In the genomic region with DNA sequence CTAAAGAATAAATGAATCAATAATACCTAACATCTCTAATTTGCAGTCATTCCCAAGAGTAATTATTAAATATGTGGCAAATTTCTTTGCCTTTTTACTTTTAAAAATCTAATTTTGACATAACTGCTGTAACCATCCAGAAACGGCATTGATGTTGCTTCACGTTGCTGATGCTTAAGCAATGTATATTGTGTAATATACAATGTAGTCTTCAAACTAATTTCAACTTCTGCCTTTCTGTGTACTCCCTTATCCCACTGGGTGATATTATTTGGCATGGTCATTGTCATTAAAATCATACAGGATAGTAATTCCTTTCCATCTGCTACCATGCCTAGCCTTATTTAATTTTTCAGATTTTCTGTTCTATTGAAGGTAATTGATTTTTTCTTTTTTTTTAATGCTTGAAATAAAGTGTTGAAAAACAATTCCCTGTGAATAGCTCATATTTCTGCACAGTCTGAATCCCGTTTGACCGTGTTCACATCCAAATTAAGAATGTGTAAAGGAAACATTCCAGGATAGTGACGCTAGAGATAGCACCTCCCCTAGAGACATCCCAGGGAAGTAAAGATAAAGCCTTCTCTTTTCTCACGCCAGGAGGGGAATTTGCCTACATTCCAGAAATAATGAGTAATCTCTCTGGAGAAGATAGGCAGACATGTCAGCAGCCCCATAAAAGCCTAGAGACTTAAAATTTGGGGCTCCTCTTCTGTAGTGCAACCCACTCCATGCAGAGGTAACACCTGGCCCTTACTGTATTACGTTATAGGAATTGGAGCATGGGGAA, we compare ENCODE assay signal across 8 cellular contexts. TPM values are rescaled to one million over a fixed set of nuclear protein-coding genes. Genes with fewer than 3 reads are reported as not detected.
A peak's percentile ranks its signal among the peaks of the same experiment; 100 is the strongest.
DNase-seq lines count a peak whose midpoint lies in the region; ATAC-seq and TF ChIP-seq lines count a peak whose summit lies in the region.

No MANE protein-coding gene starts in this region.

- H2AFZ ChIP-seq in GM23248 (no peak overlapping the region), osteoblast (ENCODE audit: low read length) (no peak overlapping the region)

- in situ Hi-C loops in GM23248 (cut with MboI): no loop called here

- H3K4me2 ChIP-seq in GM23248 (ENCODE audit: unreplicated experiment): peak overlapping the region; percentile 68
- peak overlapping the region; percentile 50 for H3K4me2 ChIP-seq in osteoblast (ENCODE audit: insufficient read depth, low read length)

- ATAC-seq in GM21717 (IDR thresholded peaks at IDR 0.05; ENCODE audit: unreplicated experiment): no peak

- H4K20me1 ChIP-seq in GM23248 (ENCODE audit: insufficient read depth) (no peaks in the 10 kb centered on the region), osteoblast (ENCODE audit: insufficient read depth, low read length) (no peaks in the 10 kb centered on the region)

- H3K9me3 ChIP-seq in GM23248 (ENCODE audit: low read depth) (no peaks in the 10 kb centered on the region), osteoblast (ENCODE audit: low read depth, low read length) (no peaks in the 10 kb centered on the region)

- DNase-seq in GM23248 (peak; percentile 92), SIG-M5 (lab: John Stamatoyannopoulos, UW) (peak; percentile 12), fibroblast of the aortic adventitia (ENCODE audit: low read depth) (peak; percentile 98), osteoblast (ENCODE audit: insufficient read length, low spot score, missing footprints) (peak; percentile 80), NCI-H146 (lab: John Stamatoyannopoulos, UW) (no peak)
- DNase-seq in activated CD8-positive, alpha-beta memory T cell treated with anti-CD3 and anti-CD28 coated beads, Interleukin-2, amount 50 U/mL, for 48 hours: no peak
- DNase-seq in activated effector memory CD4-positive, alpha-beta T cell treated with anti-CD3 and anti-CD28 coated beads, Interleukin-2, amount 50 U/mL, for 16 hours: no peak

- H3K4me1 ChIP-seq in GM23248 (ENCODE audit: insufficient read depth) (peaks cover 61% of the 10 kb centered on the region), osteoblast (ENCODE audit: insufficient read depth, low read length) (peaks cover 54% of the 10 kb centered on the region)

- H3K36me3 ChIP-seq in GM23248 (ENCODE audit: low read depth): peaks cover 20% of the 10 kb centered on the region
- H3K36me3 ChIP-seq in osteoblast (ENCODE audit: insufficient read depth, low read length): peaks cover 34% of the 10 kb centered on the region

- no peaks in the 10 kb centered on the region; the same call in 1 of the 2 replicates for H3K9me2 ChIP-seq in GM23248 (ENCODE audit: insufficient read depth)

- peak overlapping the region; percentile 13 for H3K4me3 ChIP-seq in GM23248
- H3K4me3 ChIP-seq in fibroblast of the aortic adventitia (ENCODE audit: low read depth, low read length): no peak overlapping the region
- no peak overlapping the region for H3K4me3 ChIP-seq in osteoblast (ENCODE audit: insufficient read depth, low read length)

- peak overlapping the region; percentile 85 for H3K27ac ChIP-seq in GM23248
- peak overlapping the region; percentile 98 for H3K27ac ChIP-seq in osteoblast (ENCODE audit: low read depth, low read length)

- peak overlapping the region; percentile 52 for H3K9ac ChIP-seq in GM23248

- H3K27me3 ChIP-seq in GM23248 (replicated peaks; ENCODE audit: insufficient read depth) (no peaks in the 10 kb centered on the region), osteoblast (ENCODE audit: insufficient read depth, low read length) (no peaks in the 10 kb centered on the region)

- TF ChIP-seq CTCF in fibroblast of the aortic adventitia (IDR thresholded peaks at IDR 0.05; ENCODE audit: insufficient read depth, low read length) (no peak), osteoblast (IDR thresholded peaks at IDR 0.05; ENCODE audit: extremely low read depth, low read depth, low read length) (no peak)

- H3F3A ChIP-seq in GM23248 (ENCODE audit: insufficient read depth): peaks cover 68% of the 10 kb centered on the region

- peaks cover 16% of the 10 kb centered on the region for H3K79me2 ChIP-seq in GM23248 (ENCODE audit: insufficient read depth)
- peaks cover 10% of the 10 kb centered on the region for H3K79me2 ChIP-seq in osteoblast (ENCODE audit: insufficient read depth, low read length)

- 24 to 27% methylated on average over 7 of the region's 7 CpGs for WGBS in GM23248 (ENCODE audit: low coverage in 1 of 2, low lambda C conversion rate in 2 of 2, missing lambda C conversion rate in 2 of 2), 2 experiments

RNA-seq across cellular contexts. Expression of a gene that starts 8.6 kb away (rescaled TPM):
- total RNA-seq in GM23248 (2014; rRNA removed; shearing (Covaris generic)): 32.9 and 33.2 TPM in 2 replicates
- polyA plus RNA-seq in GM23248 (2016; fragmentation: Nextera tagmentation; extraction: Ambion mirVana): 70.6 and 74.6 TPM in 2 replicates
- total RNA-seq in fibroblast of the aortic adventitia (ENCODE audit: low replicate concordance) (30.4 and 35.3 TPM in 2 replicates), osteoblast (22.7 and 31.8 TPM in 2 replicates)

RNA-seq across cellular contexts. Expression of a gene that starts 12.7 kb away (rescaled TPM):
- total RNA-seq in GM23248 (2014; rRNA removed; shearing (Covaris generic)): 32.6 and 33.3 TPM in 2 replicates
- 24.3 and 28.7 TPM in 2 replicates for polyA plus RNA-seq in GM23248 (2016; fragmentation: Nextera tagmentation; extraction: Ambion mirVana)
- total RNA-seq in fibroblast of the aortic adventitia (ENCODE audit: low replicate concordance) (19.7 and 54.9 TPM in 2 replicates), osteoblast (30.6 and 31.8 TPM in 2 replicates)

RNA-seq across cellular contexts. Expression of a gene that starts 35.1 kb away (rescaled TPM):
- total RNA-seq in GM23248 (2014; rRNA removed; shearing (Covaris generic)): 68.4 and 82.7 TPM in 2 replicates
- 55.6 and 57.8 TPM in 2 replicates for polyA plus RNA-seq in GM23248 (2016; fragmentation: Nextera tagmentation; extraction: Ambion mirVana)
- total RNA-seq in fibroblast of the aortic adventitia (ENCODE audit: low replicate concordance) (107 and 129 TPM in 2 replicates), osteoblast (108 and 110 TPM in 2 replicates)

Comparison
In these comparisons a context has a peak if more than half of its experiments do, and no peak if none do; other contexts are left out.
1. DNase-seq: peak in GM23248 (single experiment), SIG-M5 (single experiment), fibroblast of the aortic adventitia (single experiment) and osteoblast (single experiment); none in activated CD8-positive, alpha-beta memory T cell treated with anti-CD3 and anti-CD28 coated beads, Interleukin-2, amount 50 U/mL, for 48 hours (single experiment), activated effector memory CD4-positive, alpha-beta T cell treated with anti-CD3 and anti-CD28 coated beads, Interleukin-2, amount 50 U/mL, for 16 hours (single experiment) and NCI-H146 (single experiment).